ENCODE assay signal across 19 cellular contexts in genomic region chr17:21113106-21113690, GRCh38. TPM values are rescaled to one million over a fixed set of nuclear protein-coding genes. Genes with fewer than 3 reads are reported as not detected.
DNase-seq lines count a peak whose midpoint lies in the region; ATAC-seq and TF ChIP-seq lines count a peak whose summit lies in the region.
"Had no signal": no experiment of that assay in that cellular context is flagged by ENCODE, and none has a peak within 500 bp of the region (broad histone marks: within the 10 kb centered on the region; RNA-seq: fewer than 3 reads in every experiment).

No MANE protein-coding gene starts in this region.

- 0 out of 2 replicates have a peak, but pooled peaks cover 7% of the 10 kb centered on the region for H3K9me2 ChIP-seq in GM23338 (ENCODE audit: insufficient read depth)
- H3K9me2 ChIP-seq: SK-N-SH had no signal

- no peaks in the 10 kb centered on the region for H3K4me1 Mint-ChIP-seq in CD8-positive, alpha-beta T cell (ENCODE audit: low read depth)
- H3K4me1 Mint-ChIP-seq in GM23338 = peaks cover 24% of the 10 kb centered on the region
- H3K4me1 Mint-ChIP-seq: B cell had no signal

- DNase-seq in HL-60 (ENCODE audit: low read depth in 1 of 2, low spot score in 1 of 2) = peak in 1 of 2 experiments; percentile 59
- peak; percentile 75 for DNase-seq in NOMO-1 treated with DMSO at 0.1 percent for 48 hours (lab: John Stamatoyannopoulos, UW; ENCODE audit: unreplicated experiment)
- peak; percentile 50 for DNase-seq in SKM-1 treated with dmso at 0.1 percent for 144 hours (lab: John Stamatoyannopoulos, UW; ENCODE audit: unreplicated experiment)
- DNase-seq in CD8-positive, alpha-beta T cell = no peak
- no peak for DNase-seq in GM23338 (ENCODE audit: low spot score)
- no peak for DNase-seq in ovary
- DNase-seq: CD4-positive, alpha-beta T cell; DMS153; EL; HFFc6; NCI-H1436; NCI-H1930; NCI-H226; NCI-H524; Peyer's patch; Right ventricle myocardium superior; SK-N-SH had no signal

- H3K27me3 Mint-ChIP-seq in CD8-positive, alpha-beta T cell (ENCODE audit: low read depth) = no peaks in the 10 kb centered on the region
- H3K27me3 Mint-ChIP-seq in GM23338 (ENCODE audit: insufficient read depth, low read depth, poor library complexity) = peaks cover 12% of the 10 kb centered on the region
- H3K27me3 Mint-ChIP-seq: CD4-positive, alpha-beta T cell had no signal

- no peak overlapping the region for H2AFZ ChIP-seq in GM23338

- H3K4me2 ChIP-seq in GM23338 = no peak overlapping the region
- H3K4me2 ChIP-seq: SK-N-SH had no signal

- intact Hi-C loops in CD8-positive, alpha-beta T cell (cut with DNase I, micrococcal nuclease) = no loop called here
- intact Hi-C loops in ovary (cut with DNase I) = no loop called here

- no peaks in the 10 kb centered on the region for H3K9me3 ChIP-seq in CD8-positive, alpha-beta T cell (ENCODE audit: low read length)
- H3K9me3 ChIP-seq in ovary = no peaks in the 10 kb centered on the region
- H3K9me3 ChIP-seq: Peyer's patch, SK-N-SH had no signal

- no peaks in the 10 kb centered on the region for H3K36me3 Mint-ChIP-seq in CD8-positive, alpha-beta T cell
- peaks cover 3% of the 10 kb centered on the region; the same call in 1 of the 3 replicates for H3K36me3 Mint-ChIP-seq in GM23338 (ENCODE audit: low read depth)

- TF ChIP-seq POLR2A in ovary (IDR thresholded peaks at IDR 0.05) = no peak

- no peak for TF ChIP-seq EP300 in ovary (IDR thresholded peaks at IDR 0.05)

- no peaks in the 10 kb centered on the region for H4K20me1 ChIP-seq in GM23338 (replicated peaks; ENCODE audit: insufficient read depth)

- no peak for ATAC-seq in CD8-positive, alpha-beta T cell
- ATAC-seq in HG03095 (IDR thresholded peaks at IDR 0.05; ENCODE audit: unreplicated experiment) (no peak), GM23338 (no peak)

- H3F3A ChIP-seq in GM23338 (replicated peaks; ENCODE audit: low read depth) = peaks cover 7% of the 10 kb centered on the region; the same call in 1 of the 2 replicates

- no peak overlapping the region for H3K4me3 ChIP-seq in HL-60 (replicated peaks; ENCODE audit: insufficient read depth, low read length)
- no peak overlapping the region for H3K4me3 ChIP-seq in CD8-positive, alpha-beta T cell (ENCODE audit: low read depth, low read length)
- no peak overlapping the region for H3K4me3 ChIP-seq in GM23338
- no peak overlapping the region for H3K4me3 ChIP-seq in ovary
- H3K4me3 ChIP-seq: Peyer's patch had no signal

- POLR2A ChIA-PET in CD8-positive, alpha-beta T cell (lab: Charles Lee) = no interaction called here

- no peaks in the 10 kb centered on the region for H3K9me3 Mint-ChIP-seq in CD8-positive, alpha-beta T cell
- H3K9me3 Mint-ChIP-seq in GM23338 = no peaks in the 10 kb centered on the region
- H3K9me3 Mint-ChIP-seq: CD4-positive, alpha-beta T cell; HFFc6 had no signal

- CTCF ChIA-PET in CD8-positive, alpha-beta T cell (lab: Charles Lee) = no interaction called here

- H3K27ac ChIP-seq in HL-60 (replicated peaks) (peak overlapping the region; percentile 55), GM23338 (ENCODE audit: low read depth) (no peak overlapping the region), ovary (no peak overlapping the region)
- no peak overlapping the region for H3K27ac ChIP-seq in CD8-positive, alpha-beta T cell (ENCODE audit: low read depth, low read length)
- H3K27ac ChIP-seq: Peyer's patch had no signal

- H3K36me3 ChIP-seq in CD8-positive, alpha-beta T cell (ENCODE audit: insufficient read depth, low read length) = no peaks in the 10 kb centered on the region
- H3K36me3 ChIP-seq in GM23338 (ENCODE audit: insufficient read depth) (no peaks in the 10 kb centered on the region), ovary (no peaks in the 10 kb centered on the region)
- H3K36me3 ChIP-seq: Peyer's patch had no signal

- H3K27me3 ChIP-seq in HL-60 (ENCODE audit: insufficient read depth, poor library complexity, severe bottlenecking) = no peaks in the 10 kb centered on the region
- no peaks in the 10 kb centered on the region for H3K27me3 ChIP-seq in CD8-positive, alpha-beta T cell (ENCODE audit: insufficient read depth, low read length)
- H3K27me3 ChIP-seq in GM23338 (ENCODE audit: insufficient read depth) = no peaks in the 10 kb centered on the region
- no peaks in the 10 kb centered on the region for H3K27me3 ChIP-seq in ovary
- H3K27me3 ChIP-seq: Peyer's patch had no signal

- no peak overlapping the region for H3K27ac Mint-ChIP-seq in CD8-positive, alpha-beta T cell
- no peak overlapping the region for H3K27ac Mint-ChIP-seq in GM23338
- H3K27ac Mint-ChIP-seq: B cell; CD4-positive, alpha-beta T cell; HFFc6 had no signal

- H3K79me2 ChIP-seq in GM23338 (replicated peaks; ENCODE audit: insufficient read depth) = no peaks in the 10 kb centered on the region

- no peaks in the 10 kb centered on the region for H3K4me1 ChIP-seq in CD8-positive, alpha-beta T cell (ENCODE audit: insufficient read depth, low read length)
- peaks cover 25% of the 10 kb centered on the region for H3K4me1 ChIP-seq in GM23338 (ENCODE audit: insufficient read depth)
- no peaks in the 10 kb centered on the region for H3K4me1 ChIP-seq in ovary (ENCODE audit: insufficient read depth)
- H3K4me1 ChIP-seq: Peyer's patch had no signal

- TF ChIP-seq CTCF in HL-60 (IDR thresholded peaks at IDR 0.05; ENCODE audit: insufficient read depth, low read length) (no peak), GM23338 (conservative IDR thresholded peaks at IDR 0.05; ENCODE audit: low read depth in 2 of 2) (no peak), ovary (IDR thresholded peaks at IDR 0.05) (no peak)
- TF ChIP-seq CTCF in CD8-positive, alpha-beta T cell (IDR thresholded peaks at IDR 0.05) = no peak

- 64 to 67% (median 65%) methylated on average over 5 of the region's 5 CpGs for WGBS in ovary, 3 donors

- H3K4me3 Mint-ChIP-seq in CD8-positive, alpha-beta T cell = no peak overlapping the region
- no peak overlapping the region for H3K4me3 Mint-ChIP-seq in GM23338
- H3K4me3 Mint-ChIP-seq: B cell; CD4-positive, alpha-beta T cell; HFFc6 had no signal

TF ChIP-seq in GM23338, 12 proteins besides CTCF, POLR2A, EP300 and RAD21:
- no peak for TF ChIP-seq ZNF331 (CRISPR knock-in tag; IDR thresholded peaks at IDR 0.05; ENCODE audit: low read depth)
- TF ChIP-seq STAT1 (IDR thresholded peaks at IDR 0.05; ENCODE audit: unreplicated experiment) = no peak
- TF ChIP-seq EZH2phosphoT487 (IDR thresholded peaks at IDR 0.05; ENCODE audit: unreplicated experiment) = no peak

RNA-seq across cellular contexts. Expression of gene DHRS7B, which starts 13.6 kb away (rescaled TPM):
- 1 to 10 TPM; 6.5 to 8.2 TPM for total RNA-seq in CD8-positive, alpha-beta T cell
- 24.7 and 26.6 TPM in 2 replicates for total RNA-seq in GM23338 (2014; rRNA removed; shearing (Covaris generic))
- polyA plus RNA-seq in GM23338 (2016; fragmentation: Nextera tagmentation; extraction: Ambion mirVana) = 26.8 and 27.9 TPM in 2 replicates
- 10 to 100 TPM; 10.7 to 27.9 (median 13.6) TPM for total RNA-seq in ovary
- 10 to 100 TPM; 19.2 to 28.3 TPM for polyA plus RNA-seq in ovary

Comparison
In these comparisons a context has a peak if more than half of its experiments do, and no peak if none do; other contexts are left out.
1. DNase-seq: peak in NOMO-1 treated with DMSO at 0.1 percent for 48 hours (single experiment) and SKM-1 treated with dmso at 0.1 percent for 144 hours (single experiment); none in CD8-positive, alpha-beta T cell (0 of 7), GM23338 (single experiment) and ovary (0 of 5).